8 cellular contexts compared by ENCODE assay signal in genomic region chr15:75532413-75533250, GRCh38. TPM values are rescaled to one million over a fixed set of nuclear protein-coding genes. Genes with fewer than 3 reads are reported as not detected.
DNase-seq lines count a peak whose midpoint lies in the region; ATAC-seq and TF ChIP-seq lines count a peak whose summit lies in the region.

No MANE protein-coding gene starts in this region.

- DNase-seq in CD8-positive, alpha-beta T cell = no peak
- DNase-seq in LHCN-M2 (ENCODE audit: low read depth) (peak; percentile 91), astrocyte of the spinal cord (ENCODE audit: low read depth, low spot score) (peak; percentile 93), immature natural killer cell (no peak), stomach (peak; percentile 63)

- in situ Hi-C loops in astrocyte of the spinal cord (cut with HindIII; ENCODE audit: low sequenced_read_pairs) = no loop called here

- H3K4me1 ChIP-seq in CD8-positive, alpha-beta T cell (ENCODE audit: insufficient read depth, low read length) = no peaks in the 10 kb centered on the region
- H3K4me1 ChIP-seq in stomach = peaks cover 13 to 35% (median 24%) of the 10 kb centered on the region in 4 donors

- WGBS in stomach, 5 donors = 6 to 41% (median 31%) methylated on average over 1 of the region's 1 CpG

- H3K4me1 Mint-ChIP-seq in CD8-positive, alpha-beta T cell (ENCODE audit: low read depth) = peaks cover 14% of the 10 kb centered on the region
- peaks cover 16 to 29% of the 10 kb centered on the region in 2 donors for H3K4me1 Mint-ChIP-seq in immature natural killer cell

- ATAC-seq in CD8-positive, alpha-beta T cell = no peak
- ATAC-seq in GM19455 (IDR thresholded peaks at IDR 0.05; ENCODE audit: unreplicated experiment) (no peak), HG03175 (IDR thresholded peaks at IDR 0.05; ENCODE audit: unreplicated experiment) (no peak), HG02840 (IDR thresholded peaks at IDR 0.05; ENCODE audit: low FRiP score, unreplicated experiment) (no peak)

- intact Hi-C loops in CD8-positive, alpha-beta T cell (cut with DNase I, micrococcal nuclease) = no loop called here
- intact Hi-C loops in stomach (cut with DNase I; ENCODE audit: low total_unique reads) = no loop called here

- H3K27ac Mint-ChIP-seq in CD8-positive, alpha-beta T cell = peak overlapping the region; percentile 55
- peak overlapping the region; percentile 14 to 74 (median 66) for H3K27ac Mint-ChIP-seq in immature natural killer cell

- H3K9me3 ChIP-seq in CD8-positive, alpha-beta T cell (ENCODE audit: low read length) = no peaks in the 10 kb centered on the region
- H3K9me3 ChIP-seq in stomach = no peaks in the 10 kb centered on the region

- CTCF ChIA-PET in CD8-positive, alpha-beta T cell (lab: Charles Lee) = interaction anchor here (1.1 to 2.3 kb wide), 3 partner anchors 11 to 24 kb away, joined by 3 to 7 read pairs (median 4); no protein-coding TSS in a partner anchor

- H3K9me3 Mint-ChIP-seq in CD8-positive, alpha-beta T cell = no peaks in the 10 kb centered on the region
- no peaks in the 10 kb centered on the region for H3K9me3 Mint-ChIP-seq in immature natural killer cell

- TF ChIP-seq CTCF in CD8-positive, alpha-beta T cell (IDR thresholded peaks at IDR 0.05) = no peak
- no peak for TF ChIP-seq CTCF in astrocyte of the spinal cord (IDR thresholded peaks at IDR 0.05; ENCODE audit: low read depth, low read length)
- TF ChIP-seq CTCF in stomach (IDR thresholded peaks at IDR 0.05) = peak in 5 of 7 experiments; percentile 17 to 48 (median 43)

- H3K4me3 Mint-ChIP-seq in CD8-positive, alpha-beta T cell = no peak overlapping the region
- H3K4me3 Mint-ChIP-seq in immature natural killer cell = no peak overlapping the region

- no peak overlapping the region for H3K27ac ChIP-seq in CD8-positive, alpha-beta T cell (ENCODE audit: low read depth, low read length)
- H3K27ac ChIP-seq in stomach = peak overlapping the region in 4 of 5 donors; percentile 47 to 72 (median 66)

- H3K4me3 ChIP-seq in CD8-positive, alpha-beta T cell (ENCODE audit: low read depth, low read length) = no peak overlapping the region
- H3K4me3 ChIP-seq in astrocyte of the spinal cord (ENCODE audit: low read depth, low read length) (no peak overlapping the region), stomach (no peak overlapping the region)

- no peaks in the 10 kb centered on the region for H3K36me3 ChIP-seq in CD8-positive, alpha-beta T cell (ENCODE audit: insufficient read depth, low read length)
- peaks cover 0 to 5% (median 0%) of the 10 kb centered on the region in 4 donors for H3K36me3 ChIP-seq in stomach

- no peaks in the 10 kb centered on the region for H3K27me3 ChIP-seq in CD8-positive, alpha-beta T cell (ENCODE audit: insufficient read depth, low read length)
- H3K27me3 ChIP-seq in stomach = no peaks in the 10 kb centered on the region

- H3K36me3 Mint-ChIP-seq in CD8-positive, alpha-beta T cell = peaks cover 5% of the 10 kb centered on the region
- H3K36me3 Mint-ChIP-seq in immature natural killer cell = peaks cover 0 to 3% (median 0%) of the 10 kb centered on the region in 3 donors

- TF ChIP-seq POLR2A in stomach (IDR thresholded peaks at IDR 0.05) = no peak

- POLR2A ChIA-PET in CD8-positive, alpha-beta T cell (lab: Charles Lee) = interaction anchor here (0.6 to 1.3 kb wide), 3 partner anchors 97 to 416 kb away, joined by 3 to 4 read pairs (median 3); partner anchors contain the start of gene IMP3

- H3K27me3 Mint-ChIP-seq in CD8-positive, alpha-beta T cell (ENCODE audit: low read depth) = no peaks in the 10 kb centered on the region
- no peaks in the 10 kb centered on the region for H3K27me3 Mint-ChIP-seq in immature natural killer cell (ENCODE audit: low read depth in 3 of 3)

- TF ChIP-seq EP300 in stomach (IDR thresholded peaks at IDR 0.05) = peak; percentile 24

RNA-seq across cellular contexts. Expression of gene PTPN9, which starts 46.5 kb away (rescaled TPM):
- total RNA-seq in CD8-positive, alpha-beta T cell = 1 to 10 TPM; 4.8 to 5.6 TPM
- total RNA-seq in LHCN-M2 (2014; rRNA removed) (23.5 and 25.0 TPM in 2 replicates), stomach (10 to 100 TPM in 4 of 5 donors, 1 to 10 TPM in 1; 8.7 to 22.9 (median 16.5) TPM)
- 26.4 TPM for polyA plus RNA-seq in LHCN-M2 (2012)
- polyA plus RNA-seq in immature natural killer cell (10 to 100 TPM; 22.6 to 34.6 (median 31.2) TPM), stomach (10 to 100 TPM in 2 of 3 donors, 1 to 10 TPM in 1; 7.7 to 20.3 (median 12.5) TPM)

Comparison
In these comparisons a context has a peak if more than half of its experiments do, and no peak if none do; other contexts are left out.
1. DNase-seq: peak in LHCN-M2 (single experiment), astrocyte of the spinal cord (single experiment) and stomach (single experiment); none in CD8-positive, alpha-beta T cell (0 of 7) and immature natural killer cell (0 of 3).
2. CTCF ChIP-seq: peak in stomach (5 of 7); none in CD8-positive, alpha-beta T cell (single experiment) and astrocyte of the spinal cord (single experiment).